28 cellular contexts compared by ENCODE assay signal in genomic region chr16:11141409-11142260, GRCh38.
DNase-seq lines count a peak whose midpoint lies in the region; ATAC-seq and TF ChIP-seq lines count a peak whose summit lies in the region.
"Had no signal": no experiment of that assay in that cellular context is flagged by ENCODE, and none has a peak within 500 bp of the region (broad histone marks: within the 10 kb centered on the region; RNA-seq: fewer than 3 reads in every experiment).

No MANE protein-coding gene starts in this region.

- H3K9me3 ChIP-seq in KOPT-K1 (ENCODE audit: insufficient read depth, low read length, poor library complexity, severe bottlenecking): no peaks in the 10 kb centered on the region
- H3K9me3 ChIP-seq: ovary, tibial nerve had no signal

- H3K9me3 Mint-ChIP-seq in chondrocyte (ENCODE audit: low read depth): no peaks in the 10 kb centered on the region
- H3K9me3 Mint-ChIP-seq: dendritic cell treated with granulocyte-macrophage colony-stimulating factor and Interleukin-4, amounts not matched to agents 40 ng/mL and 50 ng/mL, for 4 days; naive thymus-derived CD8-positive, alpha-beta T cell; stimulated activated naive CD8-positive, alpha-beta T cell treated with anti-CD3 and anti-CD28 coated beads, Interleukin-15, amount 100 ng/mL, for 72 hours had no signal

- no peaks in the 10 kb centered on the region for H3K27me3 ChIP-seq in dorsolateral prefrontal cortex
- H3K27me3 ChIP-seq: ovary, tibial nerve had no signal

- intact Hi-C loops in Right ventricle myocardium inferior (cut with DNase I): no loop called here
- intact Hi-C loops in left ventricle myocardium superior (cut with micrococcal nuclease): no loop called here
- intact Hi-C loops in posterior vena cava (cut with DNase I): loop anchor here in 1 of 2 donors (5.0 kb wide), 1 partner anchor 1039 kb away; no protein-coding TSS in a partner anchor
- intact Hi-C loops in dorsolateral prefrontal cortex (cut with DNase I): no loop called here

- DNase-seq in Right ventricle myocardium inferior (ENCODE audit: missing footprints): peak; percentile 59
- DNase-seq in left ventricle myocardium superior: no peak
- DNase-seq in chondrocyte (ENCODE audit: low spot score): peak; percentile 92
- peak; percentile 76 for DNase-seq in posterior vena cava (ENCODE audit: low spot score)
- no peak for DNase-seq in NCI-H1436 treated with DMSO at 0.1 percent for 48 hours (lab: John Stamatoyannopoulos, UW)
- no peak for DNase-seq in dorsolateral prefrontal cortex
- no peak for DNase-seq in NK-92 (lab: John Stamatoyannopoulos, UW; ENCODE audit: unreplicated experiment)
- DNase-seq: activated CD8-positive, alpha-beta memory T cell treated with anti-CD3 and anti-CD28 coated beads for 24 hours; activated gamma-delta T cell treated with Interleukin-2 at 50 U/mL for 16 hours; activated T-cell treated with anti-CD3 and anti-CD28 coated beads, Interleukin-2, amount 50 U/mL, for 1 hour; amygdala; Calu3; EL; H7; midbrain; NCI-H1105; NCI-H2081; NCI-H226; stimulated activated CD4-positive, alpha-beta T cell treated with anti-CD3 and anti-CD28 coated beads, Interleukin-4, amount 100 ng/mL, for 4 hours; stimulated activated naive CD8-positive, alpha-beta T cell treated with anti-CD3 and anti-CD28 coated beads, Interleukin-15, amount 100 ng/mL, for 72 hours had no signal

- H3K27ac Mint-ChIP-seq in chondrocyte (ENCODE audit: unreplicated experiment): no peak overlapping the region

- ATAC-seq in Right ventricle myocardium inferior: no peak
- ATAC-seq in left ventricle myocardium superior: no peak
- ATAC-seq: naive thymus-derived CD8-positive, alpha-beta T cell; SK-N-SH treated with all-trans-retinoic acid at 6 μM for 48 hours; stimulated activated naive CD8-positive, alpha-beta T cell treated with anti-CD3 and anti-CD28 coated beads, Interleukin-15, amount 100 ng/mL, for 72 hours had no signal

- no peaks in the 10 kb centered on the region for H3K27me3 Mint-ChIP-seq in chondrocyte (ENCODE audit: low read depth)
- H3K27me3 Mint-ChIP-seq: dendritic cell treated with granulocyte-macrophage colony-stimulating factor and Interleukin-4, amounts not matched to agents 40 ng/mL and 50 ng/mL, for 4 days; naive thymus-derived CD8-positive, alpha-beta T cell; stimulated activated naive CD8-positive, alpha-beta T cell treated with anti-CD3 and anti-CD28 coated beads, Interleukin-15, amount 100 ng/mL, for 72 hours had no signal

- no peak overlapping the region for H3K4me3 ChIP-seq in dorsolateral prefrontal cortex
- H3K4me3 ChIP-seq: ovary, tibial nerve had no signal

- H3K36me3 ChIP-seq in KOPT-K1 (ENCODE audit: insufficient read depth, low read length): no peaks in the 10 kb centered on the region
- H3K36me3 ChIP-seq: ovary had no signal

- peaks cover 9% of the 10 kb centered on the region for H3K36me3 Mint-ChIP-seq in chondrocyte (ENCODE audit: low read depth)

- H3K27ac ChIP-seq in KOPT-K1 (ENCODE audit: low read depth, low read length, poor library complexity, severe bottlenecking): peak overlapping the region; percentile 89
- H3K27ac ChIP-seq in dorsolateral prefrontal cortex: no peak overlapping the region
- H3K27ac ChIP-seq: C4-2B, HL-60, ovary, tibial nerve had no signal

- H3K4me1 Mint-ChIP-seq in chondrocyte (ENCODE audit: low read depth): peaks cover 39% of the 10 kb centered on the region

- TF ChIP-seq CTCF in chondrocyte (IDR thresholded peaks at IDR 0.05) (no peak), dorsolateral prefrontal cortex (IDR thresholded peaks at IDR 0.05 in 54 of 56, conservative IDR thresholded peaks at IDR 0.05 in 2 of 56; ENCODE audit: low read depth in 1 of 56, partially characterized antibody in 56 of 56) (no peak)

- no peak overlapping the region for H3K4me3 Mint-ChIP-seq in chondrocyte (ENCODE audit: unreplicated experiment)
- H3K4me3 Mint-ChIP-seq: dendritic cell treated with granulocyte-macrophage colony-stimulating factor and Interleukin-4, amounts not matched to agents 40 ng/mL and 50 ng/mL, for 4 days; stimulated activated naive CD8-positive, alpha-beta T cell treated with anti-CD3 and anti-CD28 coated beads, Interleukin-15, amount 100 ng/mL, for 72 hours had no signal

Comparison
In these comparisons a context has a peak if more than half of its experiments do, and no peak if none do; other contexts are left out.
1. DNase-seq: peak in Right ventricle myocardium inferior (single experiment), chondrocyte (single experiment) and posterior vena cava (single experiment); none in left ventricle myocardium superior (single experiment), NCI-H1436 treated with DMSO at 0.1 percent for 48 hours (single experiment), dorsolateral prefrontal cortex (0 of 10) and NK-92 (single experiment).